In the genomic region with DNA sequence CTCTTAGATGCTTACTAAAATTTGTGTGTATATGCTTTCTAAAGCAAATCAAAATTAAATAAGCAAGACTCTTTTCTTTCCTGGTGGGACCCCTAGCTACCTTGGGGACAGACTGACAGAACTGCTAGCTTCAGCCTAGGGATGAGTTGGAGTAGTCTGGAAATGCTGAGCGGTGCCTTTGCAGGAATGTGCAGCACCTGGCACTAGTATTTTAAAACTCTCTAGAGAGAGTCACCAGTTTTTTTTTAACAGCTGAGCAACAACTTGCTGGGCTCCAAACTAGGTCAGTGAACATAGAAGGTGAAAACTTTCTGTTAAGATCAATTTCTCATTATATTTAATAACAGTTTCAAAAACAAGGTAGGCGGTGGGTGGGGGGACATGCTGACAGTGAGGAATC, we compare ENCODE assay signal across 29 cellular contexts.
"Had no signal": no experiment of that assay in that cellular context is flagged by ENCODE, and none has a peak within 500 bp of the region (broad histone marks: within the 10 kb centered on the region; RNA-seq: fewer than 3 reads in every experiment).

No MANE protein-coding gene starts in this region.

- H3K27me3 ChIP-seq: adrenal gland, body of pancreas had no signal

- H3K36me3 ChIP-seq: adrenal gland, esophagus squamous epithelium had no signal

- H3K4me3 ChIP-seq: adrenal gland, body of pancreas, esophagus squamous epithelium had no signal

- H3K4me3 Mint-ChIP-seq: activated CD4-positive, alpha-beta memory T cell treated with anti-CD3 and anti-CD28 coated beads for 36 hours; activated CD4-positive, alpha-beta T cell treated with anti-CD3 and anti-CD28 coated beads for 36 hours; activated CD4-positive, alpha-beta T cell treated with anti-CD3 and anti-CD28 coated beads, Interleukin-2, amount 10 ng/mL, durations not matched to agents 24 days and 14 days; activated CD8-positive, alpha-beta memory T cell treated with anti-CD3 and anti-CD28 coated beads, Interleukin-2, amount 10 ng/mL, durations not matched to agents 7 days and 5 days; activated CD8-positive, alpha-beta T cell treated with anti-CD3 and anti-CD28 coated beads, Interleukin-2, amount 10 ng/mL, durations not matched to agents 7 days and 5 days; activated naive CD4-positive, alpha-beta T cell treated with anti-CD3 and anti-CD28 coated beads for 36 hours; activated naive CD4-positive, alpha-beta T cell treated with anti-CD3 and anti-CD28 coated beads, Interleukin-2, amount 50 U/mL, for 24 hours; activated naive CD8-positive, alpha-beta T cell treated with anti-CD3 and anti-CD28 coated beads for 36 hours; activated naive CD8-positive, alpha-beta T cell treated with anti-CD3 and anti-CD28 coated beads, Interleukin-2, amount 50 U/mL, for 24 hours; activated T-helper 1 cell treated with anti-CD3 and anti-CD28 coated beads, Interleukin-12 subunit alpha, Interleukin-12 subunit beta, Interleukin-2, Interleukin-4 antibody, amounts not matched to agents 30 ng/mL and 10 ng/mL and 1 ng/mL, durations not matched to agents 14 hours and 24 hours and 36 hours; effector memory CD8-positive, alpha-beta T cell had no signal

- H3K27ac Mint-ChIP-seq: activated CD4-positive, alpha-beta memory T cell treated with anti-CD3 and anti-CD28 coated beads for 36 hours; activated CD4-positive, alpha-beta T cell treated with anti-CD3 and anti-CD28 coated beads for 36 hours; activated CD4-positive, alpha-beta T cell treated with anti-CD3 and anti-CD28 coated beads, Interleukin-2, amount 10 ng/mL, durations not matched to agents 24 days and 14 days; activated CD8-positive, alpha-beta memory T cell treated with anti-CD3 and anti-CD28 coated beads, Interleukin-2, amount 10 ng/mL, durations not matched to agents 7 days and 5 days; activated CD8-positive, alpha-beta T cell treated with anti-CD3 and anti-CD28 coated beads, Interleukin-2, amount 10 ng/mL, durations not matched to agents 7 days and 5 days; activated naive CD4-positive, alpha-beta T cell treated with anti-CD3 and anti-CD28 coated beads for 36 hours; activated naive CD4-positive, alpha-beta T cell treated with anti-CD3 and anti-CD28 coated beads, Interleukin-2, amount 50 U/mL, for 24 hours; activated naive CD8-positive, alpha-beta T cell treated with anti-CD3 and anti-CD28 coated beads for 36 hours; activated naive CD8-positive, alpha-beta T cell treated with anti-CD3 and anti-CD28 coated beads, Interleukin-2, amount 50 U/mL, for 24 hours; activated T-helper 1 cell treated with anti-CD3 and anti-CD28 coated beads, Interleukin-12 subunit alpha, Interleukin-12 subunit beta, Interleukin-2, Interleukin-4 antibody, amounts not matched to agents 30 ng/mL and 10 ng/mL and 1 ng/mL, durations not matched to agents 14 hours and 24 hours and 36 hours; activated T-helper 2 cell treated with anti-CD3 and anti-CD28 coated beads, Interferon-gamma antibody, Interleukin-2, Interleukin-4, amounts not matched to agents 10 μg/mL and 5 μg/mL and 100 μg/mL, durations not matched to agents 14 hours and 24 hours and 36 hours; effector memory CD8-positive, alpha-beta T cell had no signal

- H3K4me1 Mint-ChIP-seq: activated CD4-positive, alpha-beta T cell treated with anti-CD3 and anti-CD28 coated beads for 36 hours; activated CD4-positive, alpha-beta T cell treated with anti-CD3 and anti-CD28 coated beads, Interleukin-2, amount 10 ng/mL, durations not matched to agents 24 days and 14 days; activated CD8-positive, alpha-beta memory T cell treated with anti-CD3 and anti-CD28 coated beads, Interleukin-2, amount 10 ng/mL, durations not matched to agents 7 days and 5 days; activated naive CD4-positive, alpha-beta T cell treated with anti-CD3 and anti-CD28 coated beads, Interleukin-2, amount 50 U/mL, for 24 hours; activated naive CD8-positive, alpha-beta T cell treated with anti-CD3 and anti-CD28 coated beads for 36 hours; activated naive CD8-positive, alpha-beta T cell treated with anti-CD3 and anti-CD28 coated beads, Interleukin-2, amount 50 U/mL, for 24 hours had no signal

- H3K36me3 Mint-ChIP-seq: activated CD4-positive, alpha-beta memory T cell treated with anti-CD3 and anti-CD28 coated beads for 36 hours; activated CD8-positive, alpha-beta memory T cell treated with anti-CD3 and anti-CD28 coated beads, Interleukin-2, amount 10 ng/mL, durations not matched to agents 7 days and 5 days; activated naive CD4-positive, alpha-beta T cell treated with anti-CD3 and anti-CD28 coated beads, Interleukin-2, amount 50 U/mL, for 24 hours; activated naive CD8-positive, alpha-beta T cell treated with anti-CD3 and anti-CD28 coated beads for 36 hours had no signal

- H3K27ac ChIP-seq: adrenal gland, body of pancreas, esophagus squamous epithelium had no signal

- DNase-seq: activated CD4-positive, alpha-beta memory T cell treated with anti-CD3 and anti-CD28 coated beads for 36 hours; activated CD4-positive, alpha-beta T cell treated with anti-CD3 and anti-CD28 coated beads for 36 hours; activated CD4-positive, alpha-beta T cell treated with anti-CD3 and anti-CD28 coated beads, Interleukin-2, amount 10 ng/mL, durations not matched to agents 24 days and 14 days; activated CD4-positive, CD25-positive, alpha-beta regulatory T cell; activated CD4-positive, CD25-positive, alpha-beta regulatory T cell treated with anti-CD3 and anti-CD28 coated beads, Interleukin-2, amount 50 U/mL, for 72 hours; activated CD8-positive, alpha-beta memory T cell treated with anti-CD3 and anti-CD28 coated beads, Interleukin-2, amount 10 ng/mL, durations not matched to agents 7 days and 5 days; activated CD8-positive, alpha-beta memory T cell treated with anti-CD3 and anti-CD28 coated beads, Interleukin-2, amount 50 U/mL, for 4 hours; activated CD8-positive, alpha-beta T cell treated with anti-CD3 and anti-CD28 coated beads, Interleukin-2, amount 10 ng/mL, durations not matched to agents 7 days and 5 days; activated effector memory CD4-positive, alpha-beta T cell treated with anti-CD3 and anti-CD28 coated beads, Interleukin-2, amount 50 U/mL, for 16 hours; activated naive CD4-positive, alpha-beta T cell treated with anti-CD3 and anti-CD28 coated beads for 36 hours; activated naive CD8-positive, alpha-beta T cell treated with anti-CD3 and anti-CD28 coated beads for 36 hours; activated naive CD8-positive, alpha-beta T cell treated with anti-CD3 and anti-CD28 coated beads, Interleukin-2, amount 50 U/mL, for 24 hours; activated T-cell treated with anti-CD3 and anti-CD28 coated beads, Interleukin-2, amount 50 U/mL, for 1 hour; activated T-cell treated with anti-CD3 and anti-CD28 coated beads, Interleukin-2, amount 50 U/mL, for 48 hours; adrenal gland; amygdala; aorta; body of pancreas; caudate nucleus; cortex of kidney; dermis blood vessel endothelial cell; effector CD4-positive, alpha-beta T cell; effector memory CD8-positive, alpha-beta T cell; esophagus squamous epithelium; foreskin melanocyte; T-helper 2 cell had no signal

- H3K9me3 ChIP-seq: adrenal gland, body of pancreas, esophagus squamous epithelium had no signal

- H3K9me3 Mint-ChIP-seq: activated CD4-positive, alpha-beta memory T cell treated with anti-CD3 and anti-CD28 coated beads for 36 hours; activated CD4-positive, alpha-beta T cell treated with anti-CD3 and anti-CD28 coated beads, Interleukin-2, amount 10 ng/mL, durations not matched to agents 24 days and 14 days; activated naive CD4-positive, alpha-beta T cell treated with anti-CD3 and anti-CD28 coated beads for 36 hours; activated naive CD4-positive, alpha-beta T cell treated with anti-CD3 and anti-CD28 coated beads, Interleukin-2, amount 50 U/mL, for 24 hours; activated naive CD8-positive, alpha-beta T cell treated with anti-CD3 and anti-CD28 coated beads, Interleukin-2, amount 50 U/mL, for 24 hours; activated T-helper 1 cell treated with anti-CD3 and anti-CD28 coated beads, Interleukin-12 subunit alpha, Interleukin-12 subunit beta, Interleukin-2, Interleukin-4 antibody, amounts not matched to agents 30 ng/mL and 10 ng/mL and 1 ng/mL, durations not matched to agents 14 hours and 24 hours and 36 hours; activated T-helper 2 cell treated with anti-CD3 and anti-CD28 coated beads, Interferon-gamma antibody, Interleukin-2, Interleukin-4, amounts not matched to agents 10 μg/mL and 5 μg/mL and 100 μg/mL, durations not matched to agents 14 hours and 24 hours and 36 hours; effector memory CD8-positive, alpha-beta T cell had no signal

- H3K4me1 ChIP-seq: adrenal gland, body of pancreas, esophagus squamous epithelium had no signal

- ATAC-seq: activated CD4-positive, alpha-beta T cell treated with anti-CD3 and anti-CD28 coated beads for 36 hours; activated CD8-positive, alpha-beta memory T cell treated with anti-CD3 and anti-CD28 coated beads, Interleukin-2, amount 10 ng/mL, durations not matched to agents 7 days and 5 days; activated CD8-positive, alpha-beta T cell treated with anti-CD3 and anti-CD28 coated beads, Interleukin-2, amount 10 ng/mL, durations not matched to agents 7 days and 5 days; activated naive CD8-positive, alpha-beta T cell treated with anti-CD3 and anti-CD28 coated beads, Interleukin-2, amount 50 U/mL, for 24 hours; body of pancreas; effector memory CD8-positive, alpha-beta T cell had no signal
